ENCODE assay signal across 1 cellular context in genomic region chr19:13954185-13954584, GRCh38.
TF ChIP-seq lines count a peak whose summit lies in the region.

No MANE protein-coding gene starts in this region.

TF ChIP-seq in HCT116, 20 proteins besides CTCF, POLR2A, EP300 and RAD21 (continued from another document):
- TF ChIP-seq, protein P1, sequence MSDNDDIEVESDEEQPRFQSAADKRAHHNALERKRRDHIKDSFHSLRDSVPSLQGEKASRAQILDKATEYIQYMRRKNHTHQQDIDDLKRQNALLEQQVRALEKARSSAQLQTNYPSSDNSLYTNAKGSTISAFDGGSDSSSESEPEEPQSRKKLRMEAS (IDR thresholded peaks at IDR 0.05): no peak
- TF ChIP-seq ATF3 (IDR thresholded peaks at IDR 0.05): no peak
- TF ChIP-seq SRF (IDR thresholded peaks at IDR 0.05; ENCODE audit: low read depth): no peak
- no peak for TF ChIP-seq REST (IDR thresholded peaks at IDR 0.05; ENCODE audit: low read depth)
TF ChIP-seq in HCT116: peak in this region for 0.
